Comparison of ENCODE assay signal across 21 cellular contexts in genomic region chr3:34396288-34396687, GRCh38.
DNase-seq lines count a peak whose midpoint lies in the region; ATAC-seq and TF ChIP-seq lines count a peak whose summit lies in the region.
"Had no signal": no experiment of that assay in that cellular context is flagged by ENCODE, and none has a peak within 500 bp of the region (broad histone marks: within the 10 kb centered on the region; RNA-seq: fewer than 3 reads in every experiment).

No MANE protein-coding gene starts in this region.

- H3K36me3 ChIP-seq in upper lobe of right lung: no peaks in the 10 kb centered on the region
- H3K36me3 ChIP-seq: BLaER1, HAP-1, SJSA1 had no signal

- H3K4me3 ChIP-seq in upper lobe of right lung: no peak overlapping the region
- H3K4me3 ChIP-seq: BLaER1, GM23338, HAP-1, SJSA1 had no signal

- no peaks in the 10 kb centered on the region for H3K4me1 ChIP-seq in upper lobe of right lung
- H3K4me1 ChIP-seq: BLaER1, Caco-2, HAP-1, SJSA1 had no signal

- no peak overlapping the region for H3K27ac ChIP-seq in upper lobe of right lung
- H3K27ac ChIP-seq: BLaER1, KMS-11, SJSA1 had no signal

- DNase-seq in DMS 273 treated with DMSO at 0.1 percent for 48 hours (lab: John Stamatoyannopoulos, UW): peak; percentile 71
- peak; percentile 93 for DNase-seq in NCI-H2171 treated with DMSO at 0.1 percent for 48 hours (lab: John Stamatoyannopoulos, UW)
- peak; percentile 22 for DNase-seq in cerebellar cortex (ENCODE audit: low spot score)
- DNase-seq in upper lobe of right lung: peak; percentile 70
- DNase-seq in activated naive CD4-positive, alpha-beta T cell treated with Interleukin-2 at 50 U/mL for 16 hours: no peak
- no peak for DNase-seq in NCI-H187 (lab: John Stamatoyannopoulos, UW)
- DNase-seq in iPS-NIHi11 (ENCODE audit: low spot score): no peak
- DNase-seq: ACHN; Caco-2; CD4-positive, alpha-beta memory T cell; DMS153; IMR-90; NCI-H1105; NCI-H146; NCI-H2081 treated with DMSO at 0.1 percent for 48 hours; OCI-M1 had no signal

- TF ChIP-seq CTCF in upper lobe of right lung (IDR thresholded peaks at IDR 0.05): no peak

- ATAC-seq in upper lobe of right lung: peak; percentile 89
- ATAC-seq: GM23338 had no signal

- intact Hi-C loops in upper lobe of right lung (cut with DNase I): no loop called here

- H3K27me3 ChIP-seq in upper lobe of right lung: no peaks in the 10 kb centered on the region
- H3K27me3 ChIP-seq: BLaER1, SJSA1 had no signal

- H3K9me3 ChIP-seq in upper lobe of right lung: no peaks in the 10 kb centered on the region
- H3K9me3 ChIP-seq: BLaER1, Caco-2, HAP-1, SJSA1 had no signal

Comparison
In these comparisons a context has a peak if more than half of its experiments do, and no peak if none do; other contexts are left out.
1. DNase-seq: peak in DMS 273 treated with DMSO at 0.1 percent for 48 hours (single experiment), NCI-H2171 treated with DMSO at 0.1 percent for 48 hours (single experiment), cerebellar cortex (single experiment) and upper lobe of right lung (single experiment); none in activated naive CD4-positive, alpha-beta T cell treated with Interleukin-2 at 50 U/mL for 16 hours (single experiment), NCI-H187 (0 of 2) and iPS-NIHi11 (single experiment).